In the genomic region with DNA sequence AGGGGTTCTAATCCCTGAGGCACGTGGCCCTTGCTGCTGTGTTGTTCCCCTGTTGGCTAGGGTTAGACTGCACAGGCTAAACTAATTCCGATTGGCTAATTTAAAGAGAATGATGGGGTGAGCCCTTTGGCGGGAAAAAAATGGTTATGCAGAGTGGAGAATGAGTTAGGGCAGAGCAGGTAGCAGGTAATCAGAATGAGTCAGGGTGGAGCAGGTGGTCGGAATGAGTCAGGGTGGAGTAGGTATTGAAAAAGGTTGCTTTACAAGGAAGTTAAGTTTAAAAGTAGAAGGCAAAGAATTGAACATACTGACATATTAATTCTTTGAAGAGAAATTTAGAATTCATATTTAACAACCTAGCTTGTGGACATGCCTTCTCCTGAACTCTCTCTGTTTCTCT, we compare ENCODE assay signal across 7 cellular contexts.
DNase-seq lines count a peak whose midpoint lies in the region; ATAC-seq and TF ChIP-seq lines count a peak whose summit lies in the region.
"Not testable (repeated sequence)": the region's sequence is repeated elsewhere in the genome, so short reads cannot be mapped to it uniquely, and the experiment has no call there.

No MANE protein-coding gene starts in this region.

- DNase-seq in PC-3 (peak; percentile 38), mammary epithelial cell (peak; percentile 38), foreskin keratinocyte (peak in 1 of 2 donors; percentile 54)
- DNase-seq in endodermal cell; neural progenitor cell (ENCODE audit: low spot score); psoas muscle: not testable (repeated sequence)

- not testable (repeated sequence) for H3K9me2 ChIP-seq in PC-3 (replicated peaks; ENCODE audit: low read length); neural cell (ENCODE audit: insufficient read depth, low read length)

- not testable (repeated sequence) for H4K20me1 ChIP-seq in PC-3 (ENCODE audit: low read length); mammary epithelial cell (ENCODE audit: insufficient read depth, low read length); neural cell (ENCODE audit: insufficient read depth); neural progenitor cell (ENCODE audit: low read depth)

- not testable (repeated sequence) for H3F3A ChIP-seq in PC-3 (ENCODE audit: low read length, unreplicated experiment); neural cell (ENCODE audit: insufficient read depth, low read length, poor library complexity, severe bottlenecking); neural progenitor cell (ENCODE audit: low read depth)

- not testable (repeated sequence) for H3K27ac Mint-ChIP-seq in endodermal cell
- peak overlapping the region; percentile 16 for H3K27ac Mint-ChIP-seq in neural progenitor cell

- not testable (repeated sequence) for TF ChIP-seq CTCF in PC-3 (conservative IDR thresholded peaks at IDR 0.05; ENCODE audit: low read depth, low read length); mammary epithelial cell (conservative IDR thresholded peaks at IDR 0.05 in 1 of 2, IDR thresholded peaks at IDR 0.05 in 1 of 2; ENCODE audit: extremely low read depth in 1 of 2, insufficient read depth in 1 of 2, low read depth in 1 of 2, low read length in 2 of 2); endodermal cell (conservative IDR thresholded peaks at IDR 0.05); foreskin keratinocyte (conservative IDR thresholded peaks at IDR 0.05); neural cell (IDR thresholded peaks at IDR 0.05; ENCODE audit: poor library complexity, severe bottlenecking); neural progenitor cell (IDR thresholded peaks at IDR 0.05); psoas muscle (IDR thresholded peaks at IDR 0.05)

- not testable (repeated sequence) for H3K36me3 ChIP-seq in PC-3 (ENCODE audit: low read depth, low read length); mammary epithelial cell (ENCODE audit: insufficient read depth, low read length); endodermal cell (ENCODE audit: control insufficient read depth, insufficient read depth, low read length); neural cell (ENCODE audit: insufficient read depth, low read length); neural progenitor cell; psoas muscle (ENCODE audit: insufficient read depth in 1 of 2, low read depth in 1 of 2)

- TF ChIP-seq RAD21 in neural cell (conservative IDR thresholded peaks at IDR 0.05), result not testable (repeated sequence)

- H3K9me3 ChIP-seq in PC-3 (ENCODE audit: low read length); mammary epithelial cell (replicated peaks; ENCODE audit: insufficient read depth, low read length); endodermal cell (ENCODE audit: control insufficient read depth, low read length); neural cell (ENCODE audit: low read length); neural progenitor cell (ENCODE audit: low read depth); psoas muscle: not testable (repeated sequence)

- H3K4me3 ChIP-seq in PC-3 (ENCODE audit: low read length); mammary epithelial cell (replicated peaks in 1 of 3; ENCODE audit: insufficient read depth in 1 of 3, low read depth in 2 of 3, low read length in 3 of 3); neural cell (ENCODE audit: low read length); neural progenitor cell; psoas muscle: not testable (repeated sequence)
- peak overlapping the region; percentile 30 for H3K4me3 ChIP-seq in endodermal cell (ENCODE audit: low read length)

- peaks cover 61% of the 10 kb centered on the region for H3K27me3 Mint-ChIP-seq in endodermal cell (ENCODE audit: insufficient read depth)
- H3K27me3 Mint-ChIP-seq in neural progenitor cell (ENCODE audit: insufficient read depth, low read depth), result not testable (repeated sequence)

- H3K4me1 ChIP-seq in PC-3 (ENCODE audit: insufficient read depth, low read length); mammary epithelial cell (ENCODE audit: insufficient read depth, low read length); endodermal cell (ENCODE audit: control insufficient read depth, insufficient read depth, low read length); foreskin keratinocyte; neural progenitor cell: not testable (repeated sequence)
- peaks cover 41% of the 10 kb centered on the region for H3K4me1 ChIP-seq in psoas muscle

- intact Hi-C loops in PC-3 (cut with micrococcal nuclease); mammary epithelial cell (cut with micrococcal nuclease); psoas muscle (cut with DNase I): not testable (repeated sequence)

- 86% methylated on average over 4 of the region's 4 CpGs for WGBS in mammary epithelial cell (ENCODE audit: low coverage, missing lambda C conversion rate)
- WGBS in endodermal cell (ENCODE audit: insufficient coverage in 1 of 2, insufficient read length in 1 of 2), 2 experiments, result 90 to 92% methylated on average over 3 to 4 of the region's 4 CpGs
- WGBS in psoas muscle, 3 donors, result 91 to 93% (median 91%) methylated on average over 4 of the region's 4 CpGs

- H3K4me1 Mint-ChIP-seq in endodermal cell (peaks cover 22% of the 10 kb centered on the region), neural progenitor cell (peaks cover 22% of the 10 kb centered on the region)

- in situ Hi-C loops in mammary epithelial cell (cut with MboI; ENCODE audit: low sequenced_read_pairs in 2 of 2), result not testable (repeated sequence)

- not testable (repeated sequence) for TF ChIP-seq EP300 in neural cell (conservative IDR thresholded peaks at IDR 0.05; ENCODE audit: poor library complexity, severe bottlenecking)

- dilution Hi-C loops in mammary epithelial cell (cut with HindIII; ENCODE audit: low sequenced_read_pairs), result not testable (repeated sequence)

- not testable (repeated sequence) for H3K4me2 ChIP-seq in PC-3 (ENCODE audit: low read length); mammary epithelial cell (ENCODE audit: insufficient read depth, low read depth, low read length); neural cell (ENCODE audit: low read length); neural progenitor cell

- H2AFZ ChIP-seq in PC-3 (ENCODE audit: low read length); mammary epithelial cell (ENCODE audit: low read depth, low read length); neural cell (ENCODE audit: low read depth, low read length); neural progenitor cell (replicated peaks): not testable (repeated sequence)

- not testable (repeated sequence) for H3K36me3 Mint-ChIP-seq in endodermal cell (ENCODE audit: low read depth); neural progenitor cell

- CTCF ChIA-PET in PC-3 (lab: Charles Lee); mammary epithelial cell (lab: Charles Lee; ENCODE audit: low non-redundant PET): not testable (repeated sequence)

- BruUV-seq in PC-3 (replicated peaks; lab: Mats Ljungman, UMichigan); mammary epithelial cell (replicated peaks; lab: Mats Ljungman, UMichigan): not testable (repeated sequence)

- not testable (repeated sequence) for H3K27me3 ChIP-seq in PC-3 (ENCODE audit: low read length); mammary epithelial cell (ENCODE audit: insufficient read depth, low read length); endodermal cell (ENCODE audit: control insufficient read depth, insufficient read depth, low read length, poor library complexity, severe bottlenecking); foreskin keratinocyte; neural cell (ENCODE audit: insufficient read depth, low read depth, low read length); neural progenitor cell; psoas muscle (ENCODE audit: insufficient read depth in 3 of 3, low read length in 2 of 3)

- H3K9ac ChIP-seq in PC-3 (ENCODE audit: low read length); mammary epithelial cell (ENCODE audit: insufficient read depth, low read length); endodermal cell (ENCODE audit: extremely low read depth, low read length, poor library complexity, severe bottlenecking); neural cell (ENCODE audit: low read length); neural progenitor cell: not testable (repeated sequence)

- POLR2A ChIA-PET in PC-3 (lab: Charles Lee; ENCODE audit: unreplicated experiment), result not testable (repeated sequence)

- not testable (repeated sequence) for H3K4me3 Mint-ChIP-seq in endodermal cell, neural progenitor cell

- ATAC-seq in PC-3, psoas muscle: not testable (repeated sequence)
- peak; percentile 72 for ATAC-seq in foreskin keratinocyte

- H3K27ac ChIP-seq in PC-3 (ENCODE audit: low read length); mammary epithelial cell (ENCODE audit: insufficient read depth, low read depth, low read length); endodermal cell (ENCODE audit: low read depth, low read length); foreskin keratinocyte; neural progenitor cell: not testable (repeated sequence)
- peak overlapping the region; percentile 35 for H3K27ac ChIP-seq in neural cell (ENCODE audit: low read length)
- H3K27ac ChIP-seq in psoas muscle, result peak overlapping the region; percentile 78

- not testable (repeated sequence) for H3K79me2 ChIP-seq in PC-3 (ENCODE audit: low read length); mammary epithelial cell (ENCODE audit: insufficient read depth, low read length); neural cell (replicated peaks; ENCODE audit: insufficient read depth, low read length); neural progenitor cell (ENCODE audit: low read depth)

- not testable (repeated sequence) for H3K9me3 Mint-ChIP-seq in endodermal cell, neural progenitor cell
